In the genomic region with DNA sequence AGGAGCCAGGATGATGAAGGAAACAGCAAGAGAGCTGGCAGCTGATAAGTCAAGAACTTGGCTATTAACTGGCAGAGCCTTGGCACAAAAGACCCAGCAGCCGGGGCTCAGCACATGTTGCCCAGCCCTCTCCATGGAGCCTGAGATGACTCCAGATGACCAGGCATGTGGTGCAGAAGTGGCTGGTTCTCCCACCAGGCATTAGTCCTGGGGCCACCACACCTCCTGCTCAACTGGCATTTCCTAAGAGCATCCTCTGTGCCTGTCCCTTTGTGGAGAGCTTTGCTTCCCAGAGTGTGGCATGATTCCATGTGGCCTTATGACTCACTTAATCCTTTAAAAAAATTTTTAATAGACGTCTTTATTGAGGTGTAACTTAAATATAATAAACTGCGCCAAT, we compare ENCODE assay signal across 13 cellular contexts.
"Had no signal": no experiment of that assay in that cellular context is flagged by ENCODE, and none has a peak within 500 bp of the region (broad histone marks: within the 10 kb centered on the region; RNA-seq: fewer than 3 reads in every experiment).

No MANE protein-coding gene starts in this region.

- H3K27me3 ChIP-seq: pancreas, thyroid gland had no signal

- ATAC-seq: activated CD4-positive, CD25-positive, alpha-beta regulatory T cell treated with anti-CD3 and anti-CD28 coated beads, Interleukin-2, amount 50 U/mL, for 24 hours; left lung; stimulated activated memory B cell treated with anti-CD40 and anti-IgM and Interleukin-4, amounts not matched to agents 10 μg/mL and 1 μg/mL and 100 μg/mL, for 72 hours had no signal

- H3K4me3 ChIP-seq: left lung, pancreas, thyroid gland had no signal

- H3K27me3 Mint-ChIP-seq: activated naive CD8-positive, alpha-beta T cell treated with anti-CD3 and anti-CD28 coated beads, Interleukin-2, amount 10 ng/mL, durations not matched to agents 7 days and 5 days; stimulated activated memory B cell treated with anti-CD40 and anti-IgM and Interleukin-4, amounts not matched to agents 10 μg/mL and 1 μg/mL and 100 μg/mL, for 72 hours had no signal

- H3K27ac ChIP-seq: left lung, pancreas, thyroid gland had no signal

- H3K4me1 Mint-ChIP-seq: activated naive CD8-positive, alpha-beta T cell treated with anti-CD3 and anti-CD28 coated beads, Interleukin-2, amount 10 ng/mL, durations not matched to agents 7 days and 5 days; naive B cell; stimulated activated memory B cell treated with anti-CD40 and anti-IgM and Interleukin-4, amounts not matched to agents 10 μg/mL and 1 μg/mL and 100 μg/mL, for 72 hours had no signal

- H3K36me3 ChIP-seq: left lung, pancreas, thyroid gland had no signal

- H3K27ac Mint-ChIP-seq: activated naive CD8-positive, alpha-beta T cell treated with anti-CD3 and anti-CD28 coated beads, Interleukin-2, amount 10 ng/mL, durations not matched to agents 7 days and 5 days; activated T-helper 1 cell treated with anti-CD3 and anti-CD28 coated beads, Interleukin-12 subunit alpha, Interleukin-12 subunit beta, Interleukin-2, Interleukin-4 antibody, amounts not matched to agents 30 ng/mL and 10 ng/mL and 1 ng/mL, durations not matched to agents 14 hours and 24 hours and 36 hours; naive B cell; stimulated activated memory B cell treated with anti-CD40 and anti-IgM and Interleukin-4, amounts not matched to agents 10 μg/mL and 1 μg/mL and 100 μg/mL, for 72 hours had no signal

- H3K36me3 Mint-ChIP-seq: activated naive CD8-positive, alpha-beta T cell treated with anti-CD3 and anti-CD28 coated beads, Interleukin-2, amount 10 ng/mL, durations not matched to agents 7 days and 5 days; naive B cell; stimulated activated memory B cell treated with anti-CD40 and anti-IgM and Interleukin-4, amounts not matched to agents 10 μg/mL and 1 μg/mL and 100 μg/mL, for 72 hours had no signal

- H3K4me1 ChIP-seq: left lung, pancreas, thyroid gland had no signal

- H3K9me3 ChIP-seq: pancreas, thyroid gland had no signal

- DNase-seq: activated naive CD8-positive, alpha-beta T cell treated with anti-CD3 and anti-CD28 coated beads, Interleukin-2, amount 10 ng/mL, durations not matched to agents 7 days and 5 days; anterior cingulate cortex; dermis blood vessel endothelial cell; hippocampal formation; kidney; left lung; naive B cell; pancreas; T-helper 9 cell; thyroid gland had no signal

- H3K9me3 Mint-ChIP-seq: activated naive CD8-positive, alpha-beta T cell treated with anti-CD3 and anti-CD28 coated beads, Interleukin-2, amount 10 ng/mL, durations not matched to agents 7 days and 5 days had no signal

- H3K4me3 Mint-ChIP-seq: activated naive CD8-positive, alpha-beta T cell treated with anti-CD3 and anti-CD28 coated beads, Interleukin-2, amount 10 ng/mL, durations not matched to agents 7 days and 5 days; activated T-helper 1 cell treated with anti-CD3 and anti-CD28 coated beads, Interleukin-12 subunit alpha, Interleukin-12 subunit beta, Interleukin-2, Interleukin-4 antibody, amounts not matched to agents 30 ng/mL and 10 ng/mL and 1 ng/mL, durations not matched to agents 14 hours and 24 hours and 36 hours; naive B cell; stimulated activated memory B cell treated with anti-CD40 and anti-IgM and Interleukin-4, amounts not matched to agents 10 μg/mL and 1 μg/mL and 100 μg/mL, for 72 hours had no signal
